Comparison of ENCODE assay signal across 12 cellular contexts in the genomic region with DNA sequence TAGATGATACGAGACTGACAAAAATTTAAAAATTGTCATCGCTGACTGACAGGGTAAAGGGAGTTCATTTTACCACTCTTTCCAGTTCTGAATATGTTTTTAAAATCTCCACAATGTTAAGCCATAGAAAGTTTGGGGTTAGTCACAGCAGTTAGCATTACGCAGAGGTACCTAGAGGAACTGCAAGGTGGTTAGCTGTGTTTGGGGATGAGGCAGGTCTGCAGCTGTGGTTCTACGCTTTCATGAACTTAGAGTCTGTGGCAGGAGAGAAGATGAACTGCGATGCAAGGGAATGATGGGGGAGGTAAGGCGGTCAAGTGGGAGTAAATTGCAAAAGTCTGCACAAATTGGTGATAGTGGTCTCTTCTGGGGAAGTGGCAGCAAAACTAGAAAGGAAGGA. TPM values are rescaled to one million over a fixed set of nuclear protein-coding genes. Genes with fewer than 3 reads are reported as not detected.
DNase-seq lines count a peak whose midpoint lies in the region; ATAC-seq and TF ChIP-seq lines count a peak whose summit lies in the region.
"Had no signal": no experiment of that assay in that cellular context is flagged by ENCODE, and none has a peak within 500 bp of the region (broad histone marks: within the 10 kb centered on the region; RNA-seq: fewer than 3 reads in every experiment).

No MANE protein-coding gene starts in this region.

- peak overlapping the region in 4 of 6 donors; percentile 1 to 73 (median 12) for H3K27ac Mint-ChIP-seq in naive B cell
- H3K27ac Mint-ChIP-seq: activated naive CD8-positive, alpha-beta T cell treated with anti-CD3 and anti-CD28 coated beads, Interleukin-2, amount 10 ng/mL, durations not matched to agents 7 days and 5 days had no signal

- ATAC-seq in GM18870 (IDR thresholded peaks at IDR 0.05; ENCODE audit: unreplicated experiment) (peak; percentile 77), GM21619 (IDR thresholded peaks at IDR 0.05; ENCODE audit: unreplicated experiment) (peak; percentile 90), HG03442 (IDR thresholded peaks at IDR 0.05; ENCODE audit: unreplicated experiment) (peak; percentile 79), naive B cell (ENCODE audit: low read depth in 2 of 2) (peak; percentile 95)

- no peaks in the 10 kb centered on the region for H3K36me3 Mint-ChIP-seq in naive B cell
- H3K36me3 Mint-ChIP-seq: activated naive CD8-positive, alpha-beta T cell treated with anti-CD3 and anti-CD28 coated beads, Interleukin-2, amount 10 ng/mL, durations not matched to agents 7 days and 5 days had no signal

- H3K27ac ChIP-seq in esophagus muscularis mucosa (replicated peaks in 1 of 4), result peak overlapping the region in 1 of 4 donors; percentile 20
- H3K27ac ChIP-seq: dorsolateral prefrontal cortex had no signal

- no peak for TF ChIP-seq POLR2A in esophagus muscularis mucosa (IDR thresholded peaks at IDR 0.05; ENCODE audit: low read depth)

- peak overlapping the region in 7 of 8 donors; percentile 1 to 50 (median 35) for H3K4me3 Mint-ChIP-seq in naive B cell
- H3K4me3 Mint-ChIP-seq: activated naive CD8-positive, alpha-beta T cell treated with anti-CD3 and anti-CD28 coated beads, Interleukin-2, amount 10 ng/mL, durations not matched to agents 7 days and 5 days had no signal

- intact Hi-C loops in esophagus muscularis mucosa (cut with DNase I), result no loop called here

- no peaks in the 10 kb centered on the region for H3K27me3 Mint-ChIP-seq in naive B cell

- no peak overlapping the region for H3K4me3 ChIP-seq in esophagus muscularis mucosa
- H3K4me3 ChIP-seq: dorsolateral prefrontal cortex had no signal

- H3K36me3 ChIP-seq in esophagus muscularis mucosa, result no peaks in the 10 kb centered on the region

- no peaks in the 10 kb centered on the region for H3K9me3 ChIP-seq in esophagus muscularis mucosa

- peaks cover 0 to 13% (median 8%) of the 10 kb centered on the region in 4 donors for H3K4me1 ChIP-seq in esophagus muscularis mucosa

- peaks cover 0 to 2% (median 0%) of the 10 kb centered on the region in 7 donors for H3K9me3 Mint-ChIP-seq in naive B cell
- H3K9me3 Mint-ChIP-seq: activated naive CD8-positive, alpha-beta T cell treated with anti-CD3 and anti-CD28 coated beads, Interleukin-2, amount 10 ng/mL, durations not matched to agents 7 days and 5 days had no signal

- WGBS in esophagus muscularis mucosa, result 79% methylated on average over 6 of the region's 6 CpGs

- no peak for TF ChIP-seq EP300 in esophagus muscularis mucosa (IDR thresholded peaks at IDR 0.05)

- no peak for TF ChIP-seq CTCF in esophagus muscularis mucosa (IDR thresholded peaks at IDR 0.05)

- peaks cover 13 to 30% (median 18%) of the 10 kb centered on the region in 3 donors for H3K4me1 Mint-ChIP-seq in naive B cell

- no peaks in the 10 kb centered on the region for H3K27me3 ChIP-seq in esophagus muscularis mucosa

- DNase-seq in naive B cell, result peak; percentile 18
- DNase-seq in activated effector memory CD4-positive, alpha-beta T cell treated with anti-CD3 and anti-CD28 coated beads, Interleukin-2, amount 50 U/mL, for 16 hours, result no peak
- DNase-seq in esophagus muscularis mucosa (ENCODE audit: extremely low spot score), result no peak
- DNase-seq in stimulated activated CD4-positive, alpha-beta T cell treated with anti-CD3 and anti-CD28 coated beads, Interleukin-4, amount 100 ng/mL, for 1 hour, result no peak
- DNase-seq in CD1c-positive myeloid dendritic cell (ENCODE audit: extremely low spot score), result no peak
- DNase-seq: activated naive CD8-positive, alpha-beta T cell treated with anti-CD3 and anti-CD28 coated beads, Interleukin-2, amount 10 ng/mL, durations not matched to agents 7 days and 5 days; dorsolateral prefrontal cortex; NCI-H1436 treated with DMSO at 0.1 percent for 48 hours; NK-92 treated with Interleukin-12 subunit alpha and Interleukin-12 subunit beta, amount 100 ng/mL, for 24 hours had no signal

RNA-seq across cellular contexts. Expression of a gene that starts 38.8 kb away (rescaled TPM):
- 100 to 1,000 TPM; 457 to 756 (median 632) TPM for polyA plus RNA-seq in naive B cell (ENCODE audit: low read depth in 6 of 6)
- 10 to 100 TPM; 62.1 to 86.0 (median 75.4) TPM for total RNA-seq in esophagus muscularis mucosa
